In genomic region chr12:110109837-110110535, GRCh38 we compare ENCODE assay signal across 14 cellular contexts. TPM values are rescaled to one million over a fixed set of nuclear protein-coding genes. Genes with fewer than 3 reads are reported as not detected.
DNase-seq lines count a peak whose midpoint lies in the region; TF ChIP-seq lines count a peak whose summit lies in the region.
"Had no signal": no experiment of that assay in that cellular context is flagged by ENCODE, and none has a peak within 500 bp of the region (broad histone marks: within the 10 kb centered on the region; RNA-seq: fewer than 3 reads in every experiment).

No MANE protein-coding gene starts in this region.

- peak overlapping the region; percentile 94 for H3K27ac Mint-ChIP-seq in HFFc6
- no peak overlapping the region for H3K27ac Mint-ChIP-seq in endothelial cell (ENCODE audit: unreplicated experiment)
- H3K27ac Mint-ChIP-seq: stimulated activated effector memory CD8-positive, alpha-beta T cell treated with anti-CD3 and anti-CD28 coated beads, Interleukin-12 subunit alpha, Interleukin-12 subunit beta, amount 100 ng/mL, for 72 hours had no signal

- H3K4me3 Mint-ChIP-seq in HFFc6 = peak overlapping the region; percentile 84
- H3K4me3 Mint-ChIP-seq in endothelial cell (ENCODE audit: unreplicated experiment) = no peak overlapping the region
- H3K4me3 Mint-ChIP-seq: stimulated activated effector memory CD8-positive, alpha-beta T cell treated with anti-CD3 and anti-CD28 coated beads, Interleukin-12 subunit alpha, Interleukin-12 subunit beta, amount 100 ng/mL, for 72 hours had no signal

- no peak for TF ChIP-seq EP300 in suprapubic skin (IDR thresholded peaks at IDR 0.05)

- H3K4me3 ChIP-seq in colonic mucosa (no peak overlapping the region), mucosa of rectum (ENCODE audit: low read length in 2 of 2) (no peak overlapping the region), suprapubic skin (no peak overlapping the region)

- no peaks in the 10 kb centered on the region for H3K9me3 ChIP-seq in colonic mucosa
- H3K9me3 ChIP-seq in mucosa of rectum (ENCODE audit: control insufficient read depth in 2 of 2, low read length in 2 of 2) = no peaks in the 10 kb centered on the region
- H3K9me3 ChIP-seq in suprapubic skin = no peaks in the 10 kb centered on the region

- intact Hi-C loops in colonic mucosa (cut with DNase I) = loop anchor here (10.0 kb wide), 1 partner anchor 135 kb away; no protein-coding TSS in a partner anchor

- H3K27ac ChIP-seq in colonic mucosa (peak overlapping the region; percentile 62), mucosa of rectum (ENCODE audit: low read depth in 2 of 2, low read length in 2 of 2) (peak overlapping the region; percentile 78), suprapubic skin (peak overlapping the region; percentile 72)

- TF ChIP-seq POLR2A in suprapubic skin (IDR thresholded peaks at IDR 0.05) = no peak

- H3K9ac ChIP-seq in colonic mucosa (ENCODE audit: low read depth in 2 of 2, low read length in 2 of 2) (no peak overlapping the region), mucosa of rectum (ENCODE audit: low read depth in 1 of 2, low read length in 2 of 2) (no peak overlapping the region)

- TF ChIP-seq CTCF in HFFc6 (IDR thresholded peaks at IDR 0.05) (no peak), colonic mucosa (IDR thresholded peaks at IDR 0.05) (no peak), suprapubic skin (IDR thresholded peaks at IDR 0.05) (no peak), endothelial cell (IDR thresholded peaks at IDR 0.05; ENCODE audit: unreplicated experiment) (no peak)

- peaks cover 40% of the 10 kb centered on the region for H3K4me1 Mint-ChIP-seq in HFFc6 (ENCODE audit: low read depth)
- peaks cover 16% of the 10 kb centered on the region for H3K4me1 Mint-ChIP-seq in endothelial cell (ENCODE audit: unreplicated experiment)
- H3K4me1 Mint-ChIP-seq: stimulated activated effector memory CD8-positive, alpha-beta T cell treated with anti-CD3 and anti-CD28 coated beads, Interleukin-12 subunit alpha, Interleukin-12 subunit beta, amount 100 ng/mL, for 72 hours had no signal

- H3K36me3 Mint-ChIP-seq in HFFc6 (ENCODE audit: low read depth) (no peaks in the 10 kb centered on the region), endothelial cell (ENCODE audit: low read depth, unreplicated experiment) (peaks cover 4% of the 10 kb centered on the region)
- H3K36me3 Mint-ChIP-seq: brain; CD4-positive, CD25-positive, alpha-beta regulatory T cell; stimulated activated effector memory CD8-positive, alpha-beta T cell treated with anti-CD3 and anti-CD28 coated beads, Interleukin-12 subunit alpha, Interleukin-12 subunit beta, amount 100 ng/mL, for 72 hours had no signal

- no peak for DNase-seq in HFFc6
- no peak for DNase-seq in colonic mucosa
- DNase-seq in suprapubic skin (ENCODE audit: low spot score in 2 of 2) = peak in 1 of 2 donors; percentile 2
- no peak for DNase-seq in DMS 273 treated with DMSO at 0.1 percent for 48 hours (lab: John Stamatoyannopoulos, UW)
- no peak for DNase-seq in endothelial cell (ENCODE audit: low spot score)
- no peak for DNase-seq in T-helper 9 cell
- DNase-seq in SW 1271 (lab: John Stamatoyannopoulos, UW) = no peak
- DNase-seq: activated CD4-positive, alpha-beta T cell treated with anti-CD3 and anti-CD28 coated beads, Interleukin-2, amount 50 U/mL, for 4 hours; CD4-positive, CD25-positive, alpha-beta regulatory T cell; NCI-H2171; stimulated activated CD4-positive, alpha-beta T cell treated with anti-CD3 and anti-CD28 coated beads, Interleukin-2, amount 100 ng/mL, for 24 hours had no signal

- H3K9me3 Mint-ChIP-seq in HFFc6 (no peaks in the 10 kb centered on the region; the same call in 1 of the 2 replicates), endothelial cell (ENCODE audit: unreplicated experiment) (no peaks in the 10 kb centered on the region)
- H3K9me3 Mint-ChIP-seq: stimulated activated effector memory CD8-positive, alpha-beta T cell treated with anti-CD3 and anti-CD28 coated beads, Interleukin-12 subunit alpha, Interleukin-12 subunit beta, amount 100 ng/mL, for 72 hours had no signal

- no peaks in the 10 kb centered on the region for H3K36me3 ChIP-seq in colonic mucosa
- no peaks in the 10 kb centered on the region for H3K36me3 ChIP-seq in mucosa of rectum (ENCODE audit: control insufficient read depth in 2 of 2, insufficient read depth in 2 of 2, low read length in 2 of 2)
- H3K36me3 ChIP-seq in suprapubic skin = no peaks in the 10 kb centered on the region

- H3K27me3 ChIP-seq in colonic mucosa (no peaks in the 10 kb centered on the region), mucosa of rectum (ENCODE audit: control insufficient read depth in 2 of 2, insufficient read depth in 2 of 2, low read length in 2 of 2) (no peaks in the 10 kb centered on the region), suprapubic skin (no peaks in the 10 kb centered on the region)

- 73% methylated on average over 2 of the region's 2 CpGs for WGBS in suprapubic skin

- H3K27me3 Mint-ChIP-seq in HFFc6 (ENCODE audit: insufficient read depth) = no peaks in the 10 kb centered on the region
- H3K27me3 Mint-ChIP-seq in endothelial cell (ENCODE audit: unreplicated experiment) = peaks cover 2% of the 10 kb centered on the region

- H3K4me1 ChIP-seq in colonic mucosa (no peaks in the 10 kb centered on the region), mucosa of rectum (ENCODE audit: control insufficient read depth in 2 of 2, insufficient read depth in 2 of 2, low read length in 2 of 2) (no peaks in the 10 kb centered on the region), suprapubic skin (peaks cover 32% of the 10 kb centered on the region)

RNA-seq across cellular contexts. Expression of gene IFT81, which starts 14.2 kb away (rescaled TPM):
- 10 to 100 TPM in 5 of 6 experiments, 1 to 10 TPM in 1; 9.4 to 14.4 (median 12.8) TPM for total RNA-seq in HFFc6 (2021; fragmentation: NEBNext Ultra II Directional; extraction: Animal tissue kit (Norgen Biotek cat#: 25700))
- total RNA-seq in colonic mucosa (1 to 10 TPM; 4.2 to 5.3 TPM), suprapubic skin (10 to 100 TPM in 1 of 4 donors, 1 to 10 TPM in 3; 4.8 to 15.5 (median 5.3) TPM), endothelial cell (ENCODE audit: unreplicated experiment) (18.7 TPM)
